In genomic region chr4:104772849-104773248, GRCh38 we compare ENCODE assay signal across 15 cellular contexts.
DNase-seq lines count a peak whose midpoint lies in the region; ATAC-seq, FAIRE-seq and TF ChIP-seq lines count a peak whose summit lies in the region.
"Had no signal": no experiment of that assay in that cellular context is flagged by ENCODE, and none has a peak within 500 bp of the region (broad histone marks: within the 10 kb centered on the region; RNA-seq: fewer than 3 reads in every experiment).

No MANE protein-coding gene starts in this region.

- CTCF ChIA-PET in RWPE1 (lab: Yijun Ruan, JAX), result no interaction called here

- DNase-seq in NCI-H2029 (lab: John Stamatoyannopoulos, UW) (no peak), SK-N-DZ (ENCODE audit: low spot score) (no peak), RWPE1 (ENCODE audit: low spot score) (no peak)
- DNase-seq in effector CD8-positive, alpha-beta T cell (lab: John Stamatoyannopoulos, UW), result no peak
- DNase-seq: erythroblast; MV-4-11; NCI-H69; nephron progenitor cell; stimulated activated CD4-positive, alpha-beta T cell treated with anti-CD3 and anti-CD28 coated beads, Interleukin-12 subunit alpha, Interleukin-12 subunit beta, amount 100 ng/mL, for 4 hours had no signal

- no peak for TF ChIP-seq CTCF in RWPE1 (conservative IDR thresholded peaks at IDR 0.05; ENCODE audit: low read depth)

- POLR2A ChIA-PET in RWPE1 (lab: Yijun Ruan, JAX; ENCODE audit: low non-redundant PET), result no interaction called here

- no peak overlapping the region for H3K27ac ChIP-seq in RWPE1
- H3K27ac ChIP-seq: breast epithelium had no signal

- FAIRE-seq in G401.6 (lab: Jason Lieb, UNC), result peak; percentile 54

- ATAC-seq in GM19372 (IDR thresholded peaks at IDR 0.05; ENCODE audit: low read depth, unreplicated experiment), result peak; percentile 80
- peak; percentile 81 for ATAC-seq in HG02852 (IDR thresholded peaks at IDR 0.05; ENCODE audit: unreplicated experiment)
- peak; percentile 73 for ATAC-seq in HG03558 (IDR thresholded peaks at IDR 0.05; ENCODE audit: extremely low read depth, unreplicated experiment)
- ATAC-seq: stimulated activated effector memory CD8-positive, alpha-beta T cell treated with anti-CD3 and anti-CD28 coated beads, Interleukin-12 subunit alpha, Interleukin-12 subunit beta, amount 100 ng/mL, for 72 hours had no signal
